Comparison of ENCODE assay signal across 8 cellular contexts in the genomic region with DNA sequence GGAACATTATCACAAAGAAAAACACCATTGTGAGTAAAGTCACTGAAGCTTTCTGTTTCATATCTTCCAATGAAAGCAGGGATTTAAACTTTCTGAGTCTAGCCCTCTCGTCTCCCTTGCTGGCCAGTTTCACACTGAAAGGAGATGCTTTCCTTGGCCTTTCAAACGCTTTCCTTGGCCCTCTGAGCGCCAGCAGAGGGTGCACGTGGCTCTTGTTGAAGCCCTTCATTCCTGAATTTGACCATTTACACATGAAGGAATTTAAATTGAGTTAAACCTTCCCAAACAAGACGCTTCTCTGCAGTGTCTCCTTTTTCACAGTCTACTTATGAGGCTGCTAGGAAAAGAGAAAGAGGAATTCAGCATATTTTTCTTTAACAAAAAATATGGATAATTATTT. TPM values are rescaled to one million over a fixed set of nuclear protein-coding genes. Genes with fewer than 3 reads are reported as not detected.
DNase-seq lines count a peak whose midpoint lies in the region; ATAC-seq, FAIRE-seq and TF ChIP-seq lines count a peak whose summit lies in the region.

No MANE protein-coding gene starts in this region.

- H3K36me3 Mint-ChIP-seq in osteocyte (ENCODE audit: unreplicated experiment) = peaks cover 4% of the 10 kb centered on the region

- H2BK20ac ChIP-seq in H1 (ENCODE audit: low read length) = peak overlapping the region; percentile 68; the same call in 1 of the 2 replicates

- POLR2A ChIA-PET in GM10248 (lab: Yijun Ruan, JAX) (no interaction called here), H1 (lab: Charles Lee; ENCODE audit: partially characterized antibody) (no interaction called here)

- no peaks in the 10 kb centered on the region; a peak in 1 of 7 replicates for H3K27me3 ChIP-seq in H1 (replicated peaks in 1 of 4; ENCODE audit: control insufficient read depth in 3 of 4, extremely low read depth in 1 of 4, insufficient read depth in 3 of 4, low read length in 3 of 4)

- H3K4me1 ChIP-seq in H1 (replicated peaks in 1 of 4; ENCODE audit: control insufficient read depth in 3 of 4, insufficient read depth in 4 of 4, low read length in 3 of 4) = peaks cover 2 to 24% (median 14%) of the 10 kb centered on the region in 4 experiments; a peak in 6 of 7 replicates

- no peak overlapping the region for H3K27ac ChIP-seq in H1 (ENCODE audit: low read depth, low read length)

- no peaks in the 10 kb centered on the region for H3K79me1 ChIP-seq in H1 (ENCODE audit: low read depth, low read length)

- H3K23ac ChIP-seq in H1 (ENCODE audit: insufficient read length) = no peak overlapping the region

- H4K20me1 ChIP-seq in H1 (replicated peaks in 1 of 2; ENCODE audit: control insufficient read depth in 1 of 2, insufficient read depth in 2 of 2, low read length in 2 of 2) = no peaks in the 10 kb centered on the region

- peak; percentile 80 to 84 for TF ChIP-seq RAD21 in H1 (IDR thresholded peaks at IDR 0.05 in 1 of 2, conservative IDR thresholded peaks at IDR 0.05 in 1 of 2; ENCODE audit: low read depth in 2 of 2, low read length in 2 of 2)

- peak overlapping the region in 1 of 4 experiments; percentile 32; a peak in 1 of 8 replicates for H3K4me3 ChIP-seq in H1 (ENCODE audit: extremely low read depth in 1 of 4, insufficient read depth in 2 of 4, low read depth in 3 of 4, low read length in 4 of 4)

- H3K4ac ChIP-seq in H1 (replicated peaks; ENCODE audit: insufficient read length, low read depth, low read length) = no peak overlapping the region

- H3K18ac ChIP-seq in H1 (ENCODE audit: extremely low read depth, low read length) = no peak overlapping the region

- ATAC-seq in HG03159 (IDR thresholded peaks at IDR 0.05; ENCODE audit: unreplicated experiment) = no peak
- no peak for ATAC-seq in GM19324 (IDR thresholded peaks at IDR 0.05; ENCODE audit: low FRiP score, unreplicated experiment)

- H3K23me2 ChIP-seq in H1 (ENCODE audit: low read depth, low read length) = no peaks in the 10 kb centered on the region

- H4K5ac ChIP-seq in H1 (ENCODE audit: insufficient read length, low read depth, low read length) = no peak overlapping the region

- FAIRE-seq in H1 (lab: Jason Lieb, UNC) = peak; percentile 97

- H3K36me3 ChIP-seq in H1 (ENCODE audit: control insufficient read depth in 2 of 4, insufficient read depth in 4 of 4, low read length in 3 of 4) = no peaks in the 10 kb centered on the region

- no peak overlapping the region for H3K14ac ChIP-seq in H1 (ENCODE audit: insufficient read length)

- no peak overlapping the region for H2BK5ac ChIP-seq in H1 (ENCODE audit: low read depth, low read length)

- H2BK12ac ChIP-seq in H1 (ENCODE audit: low read depth, low read length) = no peak overlapping the region

- CTCF ChIA-PET in GM10248 (lab: Yijun Ruan, JAX) = no interaction called here
- CTCF ChIA-PET in H1 (lab: Charles Lee; ENCODE audit: partially characterized antibody) = interaction anchor here (0.7 to 2.2 kb wide), 10 partner anchors 11 to 394 kb away, joined by 3 to 7 read pairs (median 3); a partner anchor contains a TSS

- no peaks in the 10 kb centered on the region for H3K79me2 ChIP-seq in H1 (ENCODE audit: control insufficient read depth in 1 of 2, insufficient read depth in 2 of 2, low read length in 2 of 2)

- H3K4me1 Mint-ChIP-seq in osteocyte (ENCODE audit: unreplicated experiment) = peaks cover 6% of the 10 kb centered on the region

- H4K91ac ChIP-seq in H1 (replicated peaks; ENCODE audit: insufficient read length, low read length) = no peak overlapping the region

- no peak for TF ChIP-seq EP300 in H1 (IDR thresholded peaks at IDR 0.05; ENCODE audit: borderline replicate concordance in 1 of 2, low read depth in 2 of 2, low read length in 2 of 2)

- no peak overlapping the region for H3K9ac ChIP-seq in H1 (replicated peaks in 1 of 4; ENCODE audit: extremely low read depth in 1 of 4, low read depth in 3 of 4, low read length in 3 of 4)

- H3K9me3 ChIP-seq in H1 (ENCODE audit: insufficient read depth in 2 of 2, low read depth in 1 of 2, low read length in 1 of 2) = no peaks in the 10 kb centered on the region

- WGBS in H1 (ENCODE audit: extremely low coverage in 1 of 2, insufficient coverage in 1 of 2, insufficient read length in 1 of 2, insufficient replicate concordance in 2 of 2, low coverage in 1 of 2, low lambda C conversion rate in 2 of 2, missing lambda C conversion rate in 1 of 2), 2 experiments = 12% methylated on average over 5 of the region's 5 CpGs; no CpG with 5 or more reads in 1 of the 2 experiments

- peak overlapping the region; percentile 57; the same call in 1 of the 2 replicates for H2AFZ ChIP-seq in H1 (ENCODE audit: low read length)

- DNase-seq in GM10248 (ENCODE audit: extremely low spot score) = no peak
- peak; percentile 53 for DNase-seq in NCI-H2227 (lab: John Stamatoyannopoulos, UW; ENCODE audit: unreplicated experiment)
- DNase-seq in H1 (ENCODE audit: low read depth in 1 of 2, low spot score in 2 of 2) = peak in 1 of 2 experiments; percentile 58
- no peak for DNase-seq in osteocyte (ENCODE audit: extremely low spot score, unreplicated experiment)
- DNase-seq in NCI-H226 = no peak
- no peak for DNase-seq in activated CD4-positive, alpha-beta T cell treated with anti-CD3 and anti-CD28 coated beads, Interleukin-2, amount 50 U/mL, for 48 hours

- TF ChIP-seq POLR2A in H1 (IDR thresholded peaks at IDR 0.05; ENCODE audit: control extremely low read depth in 1 of 2, low read depth in 2 of 2, low read length in 2 of 2) = no peak

- no peaks in the 10 kb centered on the region for H3K9me3 Mint-ChIP-seq in osteocyte (ENCODE audit: unreplicated experiment)

- TF ChIP-seq CTCF in GM10248 (IDR thresholded peaks at IDR 0.05; ENCODE audit: control extremely low read depth, extremely low read depth, low read depth, missing control alignments) = peak; percentile 22
- TF ChIP-seq CTCF in H1 (IDR thresholded peaks at IDR 0.05; ENCODE audit: control extremely low read depth in 1 of 3, insufficient read depth in 1 of 3, low read depth in 1 of 3, low read length in 3 of 3) = peak; percentile 55 to 77 (median 68)
- TF ChIP-seq CTCF in osteocyte (IDR thresholded peaks at IDR 0.05) = peak; percentile 55

- no peak overlapping the region for H4K8ac ChIP-seq in H1 (ENCODE audit: extremely low read depth, insufficient read depth, low read length)

- H3K4me2 ChIP-seq in H1 (ENCODE audit: insufficient read depth in 1 of 2, low read depth in 2 of 2, low read length in 2 of 2) = no peak overlapping the region; a peak in 1 of 4 replicates

- H3K27me3 Mint-ChIP-seq in osteocyte (ENCODE audit: unreplicated experiment) = peaks cover 18% of the 10 kb centered on the region

- no peak overlapping the region for H3K4me3 Mint-ChIP-seq in osteocyte (ENCODE audit: unreplicated experiment)

- H2BK120ac ChIP-seq in H1 (replicated peaks; ENCODE audit: low read depth, low read length) = no peak overlapping the region

- H2AK5ac ChIP-seq in H1 (ENCODE audit: low read depth, low read length) = no peak overlapping the region

- H3K56ac ChIP-seq in H1 (replicated peaks; ENCODE audit: insufficient read length, low read depth, low read length) = no peak overlapping the region

- H2BK15ac ChIP-seq in H1 (ENCODE audit: low read length) = no peak overlapping the region

- H3K27ac Mint-ChIP-seq in osteocyte (ENCODE audit: unreplicated experiment) = no peak overlapping the region

TF ChIP-seq in H1, 55 proteins besides CTCF, POLR2A, EP300 and RAD21:
- no peak for TF ChIP-seq CHD1 (IDR thresholded peaks at IDR 0.05; ENCODE audit: low read depth, low read length)
- TF ChIP-seq, protein P1, sequence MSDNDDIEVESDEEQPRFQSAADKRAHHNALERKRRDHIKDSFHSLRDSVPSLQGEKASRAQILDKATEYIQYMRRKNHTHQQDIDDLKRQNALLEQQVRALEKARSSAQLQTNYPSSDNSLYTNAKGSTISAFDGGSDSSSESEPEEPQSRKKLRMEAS (IDR thresholded peaks at IDR 0.05) = peak; percentile 93
- TF ChIP-seq, protein P2, sequence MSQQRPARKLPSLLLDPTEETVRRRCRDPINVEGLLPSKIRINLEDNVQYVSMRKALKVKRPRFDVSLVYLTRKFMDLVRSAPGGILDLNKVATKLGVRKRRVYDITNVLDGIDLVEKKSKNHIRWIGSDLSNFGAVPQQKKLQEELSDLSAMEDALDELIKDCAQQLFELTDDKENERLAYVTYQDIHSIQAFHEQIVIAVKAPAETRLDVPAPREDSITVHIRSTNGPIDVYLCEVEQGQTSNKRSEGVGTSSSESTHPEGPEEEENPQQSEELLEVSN (IDR thresholded peaks at IDR 0.05) = peak; percentile 87
- no peak for TF ChIP-seq PHF8 (conservative IDR thresholded peaks at IDR 0.05; ENCODE audit: low read depth, low read length)
- TF ChIP-seq SAP30 (IDR thresholded peaks at IDR 0.05; ENCODE audit: insufficient read depth, insufficient replicate concordance, low read length) = no peak
- TF ChIP-seq BRCA1 (IDR thresholded peaks at IDR 0.05; ENCODE audit: low read depth, low read length) = no peak
- no peak for TF ChIP-seq SIN3A (conservative IDR thresholded peaks at IDR 0.05 in 1 of 2, IDR thresholded peaks at IDR 0.05 in 1 of 2; ENCODE audit: low read depth in 1 of 2, low read length in 2 of 2)
- TF ChIP-seq KDM4A (IDR thresholded peaks at IDR 0.05; ENCODE audit: low read depth, low read length, severe bottlenecking) = no peak
- 0 out of 2 replicates have a peak, but pooled peaks have one; percentile 33 for TF ChIP-seq TEAD4 (IDR thresholded peaks at IDR 0.05; ENCODE audit: low read depth, low read length)

RNA-seq across cellular contexts. Expression of a gene that starts 21.5 kb away (rescaled TPM):
- total RNA-seq in H1 (2021; fragmentation: NEBNext Ultra II Directional; extraction: Animal tissue kit (Norgen Biotek cat#: 25700)) = not detected in 2 replicates
- 0.38 TPM in 1 of 2 replicates, not detected in the other for polyA plus RNA-seq in H1 (2011; rRNA removed)
- not detected for polyA plus RNA-seq in H1 (2011; cell fraction: cytosol; rRNA removed)
- polyA plus RNA-seq in H1 (2011; cell fraction: nucleus; rRNA removed) = not detected
- polyA plus RNA-seq in H1 (2012, experiment 1 of 2) = not detected in 4 replicates
- polyA plus RNA-seq in H1 (2012, experiment 2 of 2) = 0.67 TPM
- 0.04 TPM for polyA plus RNA-seq in H1 (2013, experiment 1 of 2)
- polyA plus RNA-seq in H1 (2013, experiment 2 of 2) = not detected
- not detected in 2 replicates for polyA minus RNA-seq in H1 (2011; rRNA and poly(A)+ RNA removed)
- polyA minus RNA-seq in H1 (2011; cell fraction: cytosol; rRNA and poly(A)+ RNA removed) = not detected
- 3.0 TPM for polyA minus RNA-seq in H1 (2011; cell fraction: nucleus; rRNA and poly(A)+ RNA removed)
- 65.4 and 79.5 TPM in 2 replicates for total RNA-seq in osteocyte

Comparison
In these comparisons a context has a peak if more than half of its experiments do, and no peak if none do; other contexts are left out.
1. RNA of a gene that starts 21.5 kb away (total RNA-seq): 65.4 to 79.5 TPM in osteocyte; not detected in H1; every median in the first group is over 10 times any median in the second.
2. Peak in every context shown above with its lines, with median percentiles within 50 percentile points of each other: CTCF ChIP-seq.